ENCODE assay signal across 8 cellular contexts in the genomic region with DNA sequence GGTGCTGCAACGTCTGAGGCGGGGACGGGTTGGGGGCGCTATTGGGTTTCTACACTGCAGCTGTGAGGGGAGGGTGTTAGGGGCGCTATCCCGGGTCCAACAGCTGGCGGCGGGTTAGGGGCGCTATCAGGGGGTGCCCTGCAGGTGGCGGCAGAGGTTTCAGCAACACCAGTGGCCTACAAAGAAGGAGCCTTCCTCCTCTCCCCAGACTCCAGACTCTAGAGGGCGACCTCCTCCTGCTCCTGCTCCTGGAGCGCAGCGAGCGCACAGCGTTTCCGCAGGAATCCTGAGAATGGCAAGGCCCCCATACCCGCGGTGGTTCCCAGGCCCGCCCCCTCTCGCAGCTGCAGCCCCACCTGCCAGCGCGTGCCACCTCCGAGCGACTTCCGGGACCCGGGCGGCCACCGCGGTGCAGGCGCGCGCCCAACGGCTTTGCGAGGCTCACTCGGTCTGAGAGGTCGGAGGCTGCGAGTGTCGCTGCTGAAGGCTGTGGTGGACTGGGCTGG. TPM values are rescaled to one million over a fixed set of nuclear protein-coding genes. Genes with fewer than 3 reads are reported as not detected.
DNase-seq lines count a peak whose midpoint lies in the region; ATAC-seq and TF ChIP-seq lines count a peak whose summit lies in the region.
"Not testable (repeated sequence)": the region's sequence is repeated elsewhere in the genome, so short reads cannot be mapped to it uniquely, and the experiment has no call there.

No MANE protein-coding gene starts in this region.

- not testable (repeated sequence) for H4K20me1 ChIP-seq in BLaER1

- DNase-seq in NCI-H524 (lab: John Stamatoyannopoulos, UW) (peak; percentile 81 to 92), left lung (peak; percentile 75 to 89)
- DNase-seq in activated CD4-positive, alpha-beta T cell treated with anti-CD3 and anti-CD28 coated beads, Interleukin-2, amount 50 U/mL, for 48 hours: peak; percentile 81 to 86
- peak; percentile 71 to 77 for DNase-seq in stimulated activated CD4-positive, alpha-beta T cell treated with anti-CD3 and anti-CD28 coated beads, Interleukin-4, amount 100 ng/mL, for 4 hours

- H3K27me3 Mint-ChIP-seq in dendritic cell treated with granulocyte-macrophage colony-stimulating factor and Interleukin-4, amounts not matched to agents 40 ng/mL and 50 ng/mL, for 4 days: not testable (repeated sequence)

- H3K4me3 Mint-ChIP-seq in dendritic cell treated with granulocyte-macrophage colony-stimulating factor and Interleukin-4, amounts not matched to agents 40 ng/mL and 50 ng/mL, for 4 days: peak overlapping the region; percentile 77

- not testable (repeated sequence) for H3K36me3 Mint-ChIP-seq in dendritic cell treated with granulocyte-macrophage colony-stimulating factor and Interleukin-4, amounts not matched to agents 40 ng/mL and 50 ng/mL, for 4 days (ENCODE audit: low read depth)

- H3K27me3 ChIP-seq in BLaER1, left lung: not testable (repeated sequence)

- not testable (repeated sequence) for H3K9ac ChIP-seq in BLaER1

- H3K4me2 ChIP-seq in BLaER1: peak overlapping the region; percentile 37

- H3K4me3 ChIP-seq in BLaER1 (peak overlapping the region; percentile 42), left lung (peak overlapping the region; percentile 33 to 41)

- H3K4me1 ChIP-seq in BLaER1, left lung: not testable (repeated sequence)

- intact Hi-C loops in dendritic cell treated with granulocyte-macrophage colony-stimulating factor and Interleukin-4, amounts not matched to agents 40 ng/mL and 50 ng/mL, for 4 days (cut with micrococcal nuclease); left lung (cut with DNase I): not testable (repeated sequence)

- H3K9me3 ChIP-seq in BLaER1, left lung: not testable (repeated sequence)

- H3K4me1 Mint-ChIP-seq in dendritic cell treated with granulocyte-macrophage colony-stimulating factor and Interleukin-4, amounts not matched to agents 40 ng/mL and 50 ng/mL, for 4 days (ENCODE audit: low read depth): not testable (repeated sequence)

- peak overlapping the region; percentile 71 for H3K27ac Mint-ChIP-seq in dendritic cell treated with granulocyte-macrophage colony-stimulating factor and Interleukin-4, amounts not matched to agents 40 ng/mL and 50 ng/mL, for 4 days

- TF ChIP-seq CTCF in left lung (IDR thresholded peaks at IDR 0.05): peak; percentile 45 to 47

- H3K36me3 ChIP-seq in BLaER1, left lung: not testable (repeated sequence)

- H3K27ac ChIP-seq in BLaER1, left lung: not testable (repeated sequence)

- not testable (repeated sequence) for H3K9me3 Mint-ChIP-seq in dendritic cell treated with granulocyte-macrophage colony-stimulating factor and Interleukin-4, amounts not matched to agents 40 ng/mL and 50 ng/mL, for 4 days

- ATAC-seq in GM19043 (IDR thresholded peaks at IDR 0.05; ENCODE audit: low read depth, unreplicated experiment): peak; percentile 88
- peak; percentile 89 for ATAC-seq in HG03139 (IDR thresholded peaks at IDR 0.05; ENCODE audit: unreplicated experiment)
- peak; percentile 100 for ATAC-seq in left lung

RNA-seq across cellular contexts. Expression of gene ZNF519, which starts 46.5 kb away (rescaled TPM):
- total RNA-seq in left lung: 1 to 10 TPM; 4.6 to 6.0 TPM
